In the genomic region with DNA sequence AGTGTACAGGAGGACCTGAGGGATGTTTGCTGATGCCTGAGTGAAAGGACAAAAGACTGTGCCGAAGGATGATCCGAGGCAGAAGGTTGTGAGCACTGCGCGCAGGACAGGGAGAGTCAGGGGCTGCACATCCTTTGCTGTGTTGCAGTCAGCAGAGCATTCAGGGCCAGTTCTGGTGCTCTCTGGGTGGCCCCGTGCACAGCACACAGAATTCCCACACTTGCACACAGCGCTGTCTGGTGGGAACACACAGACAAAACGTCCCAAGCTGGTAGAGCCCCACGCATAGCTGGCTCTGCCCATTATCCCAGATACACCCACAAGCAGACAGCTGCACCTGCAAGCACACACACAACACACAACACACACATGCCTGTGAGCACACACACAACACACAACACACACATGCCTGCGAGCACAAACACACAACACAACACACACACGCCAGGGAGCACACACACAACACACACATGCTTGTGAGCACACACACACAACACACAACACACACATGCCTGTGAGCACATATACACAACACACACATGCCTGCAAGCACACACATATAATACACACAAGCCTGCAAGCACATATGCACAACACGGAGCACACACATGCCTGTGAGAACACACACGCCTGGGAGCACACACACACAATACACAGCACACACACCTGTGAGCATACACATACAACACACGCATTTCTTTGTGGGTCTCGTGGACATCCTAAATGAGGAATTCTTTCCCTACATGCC, we compare ENCODE assay signal across 12 cellular contexts.
A peak's percentile ranks its signal among the peaks of the same experiment; 100 is the strongest.
DNase-seq lines count a peak whose midpoint lies in the region; ATAC-seq and TF ChIP-seq lines count a peak whose summit lies in the region.
"Had no signal": no experiment of that assay in that cellular context is flagged by ENCODE, and none has a peak within 500 bp of the region (broad histone marks: within the 10 kb centered on the region; RNA-seq: fewer than 3 reads in every experiment).

No MANE protein-coding gene starts in this region.

- ATAC-seq in HG03025 (IDR thresholded peaks at IDR 0.05; ENCODE audit: low FRiP score, unreplicated experiment) = no peak
- ATAC-seq: activated CD4-positive, CD25-positive, alpha-beta regulatory T cell treated with anti-CD3 and anti-CD28 coated beads, Interleukin-2, amount 50 U/mL, for 24 hours had no signal

- H3K4me1 ChIP-seq in BE2C = peaks cover 34% of the 10 kb centered on the region
- H3K4me1 ChIP-seq in esophagus muscularis mucosa = peaks cover 21 to 28% (median 23%) of the 10 kb centered on the region in 4 donors
- H3K4me1 ChIP-seq: pancreas had no signal

- TF ChIP-seq EP300 in esophagus muscularis mucosa (IDR thresholded peaks at IDR 0.05) = no peak

- no peak for TF ChIP-seq POLR2A in esophagus muscularis mucosa (IDR thresholded peaks at IDR 0.05; ENCODE audit: low read depth)

- H3K9me3 Mint-ChIP-seq in progenitor cell of endocrine pancreas (ENCODE audit: low read depth) = no peaks in the 10 kb centered on the region
- H3K9me3 Mint-ChIP-seq: central memory CD8-positive, alpha-beta T cell had no signal

- H3K27me3 ChIP-seq in BE2C (no peaks in the 10 kb centered on the region), esophagus muscularis mucosa (no peaks in the 10 kb centered on the region)
- H3K27me3 ChIP-seq: pancreas had no signal

- H3K27me3 Mint-ChIP-seq in progenitor cell of endocrine pancreas = peaks cover 6% of the 10 kb centered on the region

- DNase-seq in BE2C (no peak), NCI-H524 (lab: John Stamatoyannopoulos, UW) (peak; percentile 37 to 80), esophagus muscularis mucosa (ENCODE audit: extremely low spot score) (no peak), progenitor cell of endocrine pancreas (ENCODE audit: low spot score, unreplicated experiment) (no peak), Kasumi-1 (lab: John Stamatoyannopoulos, UW) (no peak), COLO829 (ENCODE audit: low spot score) (no peak)
- DNase-seq in activated T-cell treated with anti-CD3 and anti-CD28 coated beads, Interleukin-2, amount 50 U/mL, for 48 hours = no peak
- DNase-seq: KG1 had no signal

- H3K4me3 Mint-ChIP-seq in progenitor cell of endocrine pancreas (ENCODE audit: low read depth) = no peak overlapping the region
- H3K4me3 Mint-ChIP-seq: central memory CD8-positive, alpha-beta T cell had no signal

- H3K27ac Mint-ChIP-seq in progenitor cell of endocrine pancreas = peak overlapping the region; percentile 95

- no peaks in the 10 kb centered on the region for H3K36me3 Mint-ChIP-seq in progenitor cell of endocrine pancreas (ENCODE audit: insufficient read depth)

- intact Hi-C loops in esophagus muscularis mucosa (cut with DNase I) = no loop called here

- H3K9me3 ChIP-seq in BE2C = no peaks in the 10 kb centered on the region
- no peaks in the 10 kb centered on the region for H3K9me3 ChIP-seq in esophagus muscularis mucosa
- H3K9me3 ChIP-seq: pancreas had no signal

- H3K36me3 ChIP-seq in BE2C = no peaks in the 10 kb centered on the region
- no peaks in the 10 kb centered on the region for H3K36me3 ChIP-seq in esophagus muscularis mucosa
- H3K36me3 ChIP-seq: pancreas had no signal

- H3K4me3 ChIP-seq in BE2C (ENCODE audit: low read depth, low read length) (peak overlapping the region; percentile 15), esophagus muscularis mucosa (no peak overlapping the region)
- H3K4me3 ChIP-seq: pancreas had no signal

- TF ChIP-seq CTCF in BE2C (IDR thresholded peaks at IDR 0.05; ENCODE audit: low read depth, low read length) (no peak), esophagus muscularis mucosa (IDR thresholded peaks at IDR 0.05) (no peak), progenitor cell of endocrine pancreas (IDR thresholded peaks at IDR 0.05; ENCODE audit: unreplicated experiment) (no peak)

- peak overlapping the region; percentile 59 to 78 (median 71) for H3K27ac ChIP-seq in esophagus muscularis mucosa (replicated peaks in 1 of 4)

- peaks cover 10% of the 10 kb centered on the region for H3K4me1 Mint-ChIP-seq in progenitor cell of endocrine pancreas (ENCODE audit: low read depth)
- H3K4me1 Mint-ChIP-seq: central memory CD8-positive, alpha-beta T cell had no signal

- 85% methylated on average over 14 of the region's 14 CpGs for WGBS in esophagus muscularis mucosa

Comparison
In these comparisons a context has a peak if more than half of its experiments do, and no peak if none do; other contexts are left out.
1. DNase-seq: peak in NCI-H524 (2 of 2); none in BE2C (single experiment), esophagus muscularis mucosa (single experiment), progenitor cell of endocrine pancreas (single experiment), Kasumi-1 (0 of 2), COLO829 (single experiment) and activated T-cell treated with anti-CD3 and anti-CD28 coated beads, Interleukin-2, amount 50 U/mL, for 48 hours (0 of 2).